Comparison of ENCODE assay signal across 25 cellular contexts in the genomic region with DNA sequence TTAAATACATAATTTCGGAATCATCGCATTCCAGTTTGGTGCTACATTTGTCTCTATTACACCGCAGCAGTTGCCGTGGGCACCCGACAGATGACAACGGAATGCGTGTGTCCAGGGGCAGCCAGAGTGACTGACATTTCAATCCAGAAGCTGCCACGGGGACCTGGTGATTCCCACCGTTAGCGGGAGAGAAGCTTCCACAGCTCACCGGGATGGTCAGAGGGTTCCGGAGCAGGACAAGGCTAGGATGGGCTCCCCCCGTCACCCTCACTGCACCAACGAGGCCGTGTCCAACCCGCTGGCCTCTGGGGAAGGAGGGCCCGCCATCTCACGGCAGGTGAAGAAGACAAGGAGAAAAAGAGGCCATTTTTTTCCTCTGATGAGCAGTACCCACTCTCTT.
DNase-seq lines count a peak whose midpoint lies in the region; ATAC-seq, FAIRE-seq and TF ChIP-seq lines count a peak whose summit lies in the region.
"Had no signal": no experiment of that assay in that cellular context is flagged by ENCODE, and none has a peak within 500 bp of the region (broad histone marks: within the 10 kb centered on the region; RNA-seq: fewer than 3 reads in every experiment).

No MANE protein-coding gene starts in this region.

- no peaks in the 10 kb centered on the region for H3K36me3 ChIP-seq in endodermal cell (ENCODE audit: control insufficient read depth, insufficient read depth, low read length)
- H3K36me3 ChIP-seq in upper lobe of right lung: no peaks in the 10 kb centered on the region
- H3K36me3 ChIP-seq in small intestine (ENCODE audit: control insufficient read depth in 2 of 2, insufficient read depth in 2 of 2, low read length in 2 of 2): no peaks in the 10 kb centered on the region
- H3K36me3 ChIP-seq: MG63, SJSA1 had no signal

- H3K36me3 Mint-ChIP-seq in endodermal cell (ENCODE audit: low read depth): no peaks in the 10 kb centered on the region
- H3K36me3 Mint-ChIP-seq: CD4-positive, alpha-beta memory T cell had no signal

- H3K4me1 Mint-ChIP-seq in endodermal cell: peaks cover 12% of the 10 kb centered on the region
- H3K4me1 Mint-ChIP-seq: CD4-positive, alpha-beta memory T cell had no signal

- H3K27ac ChIP-seq in endodermal cell (ENCODE audit: low read depth, low read length) (peak overlapping the region; percentile 34), upper lobe of right lung (no peak overlapping the region), small intestine (ENCODE audit: low read depth in 1 of 2, low read length in 1 of 2) (no peak overlapping the region)
- H3K27ac ChIP-seq: SJSA1 had no signal

- no peak for ATAC-seq in left lobe of liver
- no peak for ATAC-seq in upper lobe of right lung
- no peak for ATAC-seq in HG03460 (IDR thresholded peaks at IDR 0.05; ENCODE audit: unreplicated experiment)
- ATAC-seq: GM12878, HCT116 had no signal

- peaks cover 5% of the 10 kb centered on the region for H3K27me3 Mint-ChIP-seq in endodermal cell (ENCODE audit: insufficient read depth)

- no peaks in the 10 kb centered on the region for H3K4me1 ChIP-seq in endodermal cell (ENCODE audit: control insufficient read depth, insufficient read depth, low read length)
- no peaks in the 10 kb centered on the region for H3K4me1 ChIP-seq in upper lobe of right lung
- no peaks in the 10 kb centered on the region for H3K4me1 ChIP-seq in small intestine (ENCODE audit: control insufficient read depth in 2 of 2, insufficient read depth in 1 of 2, low read depth in 1 of 2, low read length in 1 of 2)
- H3K4me1 ChIP-seq: SJSA1 had no signal

- FAIRE-seq in small intestine (lab: Jason Lieb, UNC): no peak
- FAIRE-seq: GM12878, GM19239, H1, HTR-8/SVneo had no signal

- H3K4me3 Mint-ChIP-seq in endodermal cell: no peak overlapping the region
- H3K4me3 Mint-ChIP-seq: CD4-positive, alpha-beta memory T cell had no signal

- no peak overlapping the region for H3K9ac ChIP-seq in endodermal cell (ENCODE audit: extremely low read depth, low read length, poor library complexity, severe bottlenecking)

- no peak overlapping the region for H3K27ac Mint-ChIP-seq in endodermal cell

- no peaks in the 10 kb centered on the region for H3K9me3 ChIP-seq in endodermal cell (ENCODE audit: control insufficient read depth, low read length)
- H3K9me3 ChIP-seq in upper lobe of right lung: no peaks in the 10 kb centered on the region
- H3K9me3 ChIP-seq in small intestine (ENCODE audit: control insufficient read depth, low read depth): no peaks in the 10 kb centered on the region
- H3K9me3 ChIP-seq: MG63, SJSA1 had no signal

- DNase-seq in endodermal cell (no peak), left lobe of liver (ENCODE audit: low spot score) (peak; percentile 22), posterior vena cava (ENCODE audit: low spot score) (peak; percentile 36), upper lobe of right lung (peak; percentile 27), NCI-H345 treated with DMSO at 0.1 percent for 48 hours (lab: John Stamatoyannopoulos, UW; ENCODE audit: unreplicated experiment) (no peak), small intestine (no peak)
- DNase-seq: C1 segment of cervical spinal cord; CD4-positive, alpha-beta memory T cell; COR-L47; GDM1; KG1; MG63; NCI-H1105 treated with DMSO at 0.1 percent for 48 hours; NCI-H146; NCI-H1930; NCI-H69; Right ventricle myocardium superior; RPMI8226 had no signal

- H3K4me3 ChIP-seq in endodermal cell (ENCODE audit: low read length) (no peak overlapping the region), upper lobe of right lung (no peak overlapping the region), small intestine (ENCODE audit: low read depth in 1 of 2, low read length in 2 of 2) (no peak overlapping the region)
- H3K4me3 ChIP-seq: GM12878, MG63, SJSA1 had no signal

- intact Hi-C loops in posterior vena cava (cut with DNase I): no loop called here
- intact Hi-C loops in upper lobe of right lung (cut with DNase I): no loop called here

- no peaks in the 10 kb centered on the region for H3K9me3 Mint-ChIP-seq in endodermal cell
- H3K9me3 Mint-ChIP-seq: CD4-positive, alpha-beta memory T cell had no signal

- H3K27me3 ChIP-seq in endodermal cell (ENCODE audit: control insufficient read depth, insufficient read depth, low read length, poor library complexity, severe bottlenecking) (no peaks in the 10 kb centered on the region), upper lobe of right lung (no peaks in the 10 kb centered on the region), small intestine (ENCODE audit: control insufficient read depth in 2 of 2, insufficient read depth in 2 of 2, low read length in 2 of 2) (no peaks in the 10 kb centered on the region)
- H3K27me3 ChIP-seq: MG63 had no signal

- TF ChIP-seq CTCF in endodermal cell (conservative IDR thresholded peaks at IDR 0.05) (no peak), upper lobe of right lung (IDR thresholded peaks at IDR 0.05) (no peak)

- 76 to 85% methylated on average over 6 to 18 of the region's 18 CpGs for WGBS in endodermal cell (ENCODE audit: insufficient coverage in 1 of 2, insufficient read length in 1 of 2), 2 experiments
- 81 to 87% (median 87%) methylated on average over 18 of the region's 18 CpGs for WGBS in small intestine, 3 donors

Comparison
In these comparisons a context has a peak if more than half of its experiments do, and no peak if none do; other contexts are left out.
1. DNase-seq: peak in left lobe of liver (single experiment), posterior vena cava (single experiment) and upper lobe of right lung (single experiment); none in endodermal cell (single experiment), NCI-H345 treated with DMSO at 0.1 percent for 48 hours (single experiment) and small intestine (single experiment).